ENCODE assay signal across 16 cellular contexts in genomic region chr10:70139997-70140250, GRCh38. TPM values are rescaled to one million over a fixed set of nuclear protein-coding genes. Genes with fewer than 3 reads are reported as not detected.
A peak's percentile ranks its signal among the peaks of the same experiment; 100 is the strongest.
DNase-seq lines count a peak whose midpoint lies in the region; ATAC-seq and TF ChIP-seq lines count a peak whose summit lies in the region.
"Had no signal": no experiment of that assay in that cellular context is flagged by ENCODE, and none has a peak within 500 bp of the region (broad histone marks: within the 10 kb centered on the region; RNA-seq: fewer than 3 reads in every experiment).

No MANE protein-coding gene starts in this region.

- intact Hi-C loops in activated CD4-positive, alpha-beta T cell treated with anti-CD3 and anti-CD28 coated beads for 36 hours (cut with DNase I, micrococcal nuclease): loop anchor here in 1 of 2 experiments (10.0 kb wide), 1 partner anchor 225 kb away; no protein-coding TSS in a partner anchor
- intact Hi-C loops in sigmoid colon (cut with DNase I): loop anchor here (10.0 kb wide), 1 partner anchor 225 kb away; no protein-coding TSS in a partner anchor

- H3K9me3 Mint-ChIP-seq in activated CD4-positive, alpha-beta T cell treated with anti-CD3 and anti-CD28 coated beads for 36 hours (ENCODE audit: low read depth): no peaks in the 10 kb centered on the region
- H3K9me3 Mint-ChIP-seq: CD8-positive, alpha-beta memory T cell had no signal

- ATAC-seq in activated CD4-positive, alpha-beta T cell treated with anti-CD3 and anti-CD28 coated beads for 36 hours: no peak
- ATAC-seq in T-helper 17 cell (no peak), HG03432 (IDR thresholded peaks at IDR 0.05; ENCODE audit: unreplicated experiment) (no peak)
- ATAC-seq: K562 had no signal

- H3K4me3 ChIP-seq in sigmoid colon: no peak overlapping the region
- H3K4me3 ChIP-seq: BLaER1, K562 had no signal

- no peaks in the 10 kb centered on the region for H3K27me3 ChIP-seq in sigmoid colon
- H3K27me3 ChIP-seq: BLaER1 had no signal

- H3K36me3 Mint-ChIP-seq in activated CD4-positive, alpha-beta T cell treated with anti-CD3 and anti-CD28 coated beads for 36 hours (ENCODE audit: low read depth): peaks cover 5% of the 10 kb centered on the region
- H3K36me3 Mint-ChIP-seq in T-helper 17 cell (ENCODE audit: low read depth): peaks cover 5% of the 10 kb centered on the region

- no peak for TF ChIP-seq POLR2A in sigmoid colon (IDR thresholded peaks at IDR 0.05)

- peaks cover 18% of the 10 kb centered on the region for H3K4me1 Mint-ChIP-seq in activated CD4-positive, alpha-beta T cell treated with anti-CD3 and anti-CD28 coated beads for 36 hours
- H3K4me1 Mint-ChIP-seq in T-helper 17 cell: peaks cover 18% of the 10 kb centered on the region

- H3K27me3 Mint-ChIP-seq in activated CD4-positive, alpha-beta T cell treated with anti-CD3 and anti-CD28 coated beads for 36 hours: no peaks in the 10 kb centered on the region
- no peaks in the 10 kb centered on the region for H3K27me3 Mint-ChIP-seq in T-helper 17 cell
- H3K27me3 Mint-ChIP-seq: CD8-positive, alpha-beta memory T cell had no signal

- H3K27ac Mint-ChIP-seq in activated CD4-positive, alpha-beta T cell treated with anti-CD3 and anti-CD28 coated beads for 36 hours: peak overlapping the region; percentile 17
- H3K27ac Mint-ChIP-seq in T-helper 17 cell: peak overlapping the region; percentile 24

- 90 to 93% methylated on average over 6 of the region's 6 CpGs for WGBS in sigmoid colon, 2 donors

- H3K36me3 ChIP-seq in sigmoid colon: peaks cover 0 to 11% (median 3%) of the 10 kb centered on the region in 4 donors

- H3K4me1 ChIP-seq in sigmoid colon: peaks cover 0 to 14% (median 8%) of the 10 kb centered on the region in 4 donors

- POLR2A ChIA-PET in activated CD4-positive, alpha-beta T cell treated with anti-CD3 and anti-CD28 coated beads for 36 hours (lab: Charles Lee): no interaction called here

- TF ChIP-seq CTCF in GM13976 (IDR thresholded peaks at IDR 0.05; ENCODE audit: borderline replicate concordance, control extremely low read depth, extremely low read depth, insufficient read depth, missing control alignments) (no peak), sigmoid colon (IDR thresholded peaks at IDR 0.05) (no peak)

- H3K9me3 ChIP-seq in T-helper 17 cell (ENCODE audit: control insufficient read depth, low read length, poor library complexity, severe bottlenecking) (no peaks in the 10 kb centered on the region), sigmoid colon (no peaks in the 10 kb centered on the region)
- H3K9me3 ChIP-seq: BLaER1, Caco-2 had no signal

- CTCF ChIA-PET in activated CD4-positive, alpha-beta T cell treated with anti-CD3 and anti-CD28 coated beads for 36 hours (lab: Charles Lee): interaction anchor here (1.6 to 1.8 kb wide), 2 partner anchors 24 to 38 kb away, joined by 4 to 6 read pairs; no protein-coding TSS in a partner anchor

- no peak overlapping the region for H3K27ac ChIP-seq in sigmoid colon
- H3K27ac ChIP-seq: BLaER1 had no signal

- no peak for TF ChIP-seq EP300 in sigmoid colon (IDR thresholded peaks at IDR 0.05)

- H3K4me3 Mint-ChIP-seq in activated CD4-positive, alpha-beta T cell treated with anti-CD3 and anti-CD28 coated beads for 36 hours: no peak overlapping the region
- no peak overlapping the region for H3K4me3 Mint-ChIP-seq in T-helper 17 cell

- in situ Hi-C loops in GM13976 (cut with MboI; ENCODE audit: low sequenced_read_pairs, unreplicated experiment): no loop called here

- no peak for DNase-seq in activated CD4-positive, alpha-beta T cell treated with anti-CD3 and anti-CD28 coated beads for 36 hours
- no peak for DNase-seq in activated CD4-positive, alpha-beta T cell treated with anti-CD3 and anti-CD28 coated beads, Interleukin-2, amount 50 U/mL, for 1 hour
- DNase-seq in GM13976 (ENCODE audit: low spot score): peak; percentile 23
- no peak for DNase-seq in T-helper 17 cell
- DNase-seq in sigmoid colon: peak; percentile 41
- DNase-seq in activated effector memory CD4-positive, alpha-beta T cell treated with anti-CD3 and anti-CD28 coated beads, Interleukin-2, amount 50 U/mL, for 16 hours: no peak
- DNase-seq in HuH-7 (ENCODE audit: low spot score): no peak
- DNase-seq: 8988T; AML-193; CD8-positive, alpha-beta memory T cell; DND-41; GDM1 had no signal

RNA-seq across cellular contexts. Expression of gene TYSND1, which starts 6.6 kb away (rescaled TPM):
- 10 to 100 TPM; 11.5 to 14.9 TPM for total RNA-seq in activated CD4-positive, alpha-beta T cell treated with anti-CD3 and anti-CD28 coated beads for 36 hours
- total RNA-seq in T-helper 17 cell (10 to 100 TPM; 14.2 to 14.9 TPM), sigmoid colon (10 to 100 TPM in 1 of 4 donors, 1 to 10 TPM in 3; 7.9 to 10.3 (median 9.0) TPM)
- 10 to 100 TPM in 1 of 3 donors, 1 to 10 TPM in 2; 5.1 to 13.5 (median 8.4) TPM for polyA plus RNA-seq in sigmoid colon

RNA-seq across cellular contexts. Expression of gene AIFM2, which starts 7.3 kb away (rescaled TPM):
- total RNA-seq in activated CD4-positive, alpha-beta T cell treated with anti-CD3 and anti-CD28 coated beads for 36 hours: 1 to 10 TPM; 4.6 to 5.2 TPM
- 1 to 10 TPM; 2.1 to 3.0 TPM for total RNA-seq in T-helper 17 cell
- total RNA-seq in sigmoid colon: 10 to 100 TPM; 10.2 to 11.7 (median 10.8) TPM
- 10 to 100 TPM; 14.4 to 26.8 (median 26.4) TPM for polyA plus RNA-seq in sigmoid colon

RNA-seq across cellular contexts. Expression of gene SAR1A, which starts 30.4 kb away (rescaled TPM):
- 100 to 1,000 TPM in 1 of 2 experiments, 10 to 100 TPM in 1; 89.4 to 107 TPM for total RNA-seq in activated CD4-positive, alpha-beta T cell treated with anti-CD3 and anti-CD28 coated beads for 36 hours
- total RNA-seq in T-helper 17 cell (100 to 1,000 TPM; 131 to 132 TPM), sigmoid colon (10 to 100 TPM; 67.0 to 86.6 (median 78.6) TPM)
- 10 to 100 TPM; 16.2 to 37.5 (median 19.4) TPM for polyA plus RNA-seq in sigmoid colon

Comparison
In these comparisons a context has a peak if more than half of its experiments do, and no peak if none do; other contexts are left out.
1. DNase-seq: peak in GM13976 (single experiment) and sigmoid colon (single experiment); none in activated CD4-positive, alpha-beta T cell treated with anti-CD3 and anti-CD28 coated beads for 36 hours (single experiment), activated CD4-positive, alpha-beta T cell treated with anti-CD3 and anti-CD28 coated beads, Interleukin-2, amount 50 U/mL, for 1 hour (single experiment), T-helper 17 cell (0 of 3), activated effector memory CD4-positive, alpha-beta T cell treated with anti-CD3 and anti-CD28 coated beads, Interleukin-2, amount 50 U/mL, for 16 hours (single experiment) and HuH-7 (single experiment).